Comparison of ENCODE assay signal across 8 cellular contexts in the genomic region with DNA sequence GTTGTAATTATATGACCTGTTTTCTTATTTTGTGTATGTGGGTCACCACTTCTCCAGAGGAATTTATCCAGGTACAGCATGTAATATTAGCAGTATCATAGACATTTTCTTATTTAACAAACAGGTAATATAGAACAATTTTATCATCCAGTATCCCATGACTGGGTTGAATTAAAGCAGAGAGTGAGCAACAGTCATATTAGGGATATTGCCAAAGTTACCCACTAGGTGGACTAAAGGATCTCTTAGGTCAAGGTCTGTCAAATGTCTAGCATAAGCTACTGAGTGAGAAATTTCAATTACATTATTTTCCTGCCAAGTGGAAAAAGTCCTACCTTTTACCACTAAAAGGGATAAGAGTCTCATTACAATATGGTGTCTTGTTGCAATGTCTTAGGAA.
DNase-seq lines count a peak whose midpoint lies in the region; ATAC-seq and TF ChIP-seq lines count a peak whose summit lies in the region.

No MANE protein-coding gene starts in this region.

- H3K4me1 ChIP-seq in BE2C, result no peaks in the 10 kb centered on the region
- H3K4me1 ChIP-seq in CD4-positive, alpha-beta memory T cell (ENCODE audit: insufficient read depth, low read length), result no peaks in the 10 kb centered on the region

- H3K36me3 ChIP-seq in BE2C, result no peaks in the 10 kb centered on the region
- no peaks in the 10 kb centered on the region for H3K36me3 ChIP-seq in CD4-positive, alpha-beta memory T cell (ENCODE audit: insufficient read depth, low read length)

- no peak overlapping the region for H3K4me3 ChIP-seq in BE2C (ENCODE audit: low read depth, low read length)
- H3K4me3 ChIP-seq in CD4-positive, alpha-beta memory T cell (ENCODE audit: low read length in 2 of 2), result no peak overlapping the region

- DNase-seq in BE2C (no peak), NCI-H1092 (lab: John Stamatoyannopoulos, UW) (peak; percentile 37), astrocyte of the hippocampus (ENCODE audit: low read depth, low spot score) (peak; percentile 38), renal cortical epithelial cell (ENCODE audit: low read depth) (peak; percentile 64), natural killer cell (no peak)
- DNase-seq in stimulated activated CD4-positive, alpha-beta T cell treated with anti-CD3 and anti-CD28 coated beads, Interleukin-15, amount 100 ng/mL, for 24 hours, result no peak
- no peak for DNase-seq in CD4-positive, alpha-beta memory T cell

- TF ChIP-seq CTCF in BE2C (IDR thresholded peaks at IDR 0.05; ENCODE audit: low read depth, low read length) (peak; percentile 80), natural killer cell (IDR thresholded peaks at IDR 0.05) (no peak)

- no peaks in the 10 kb centered on the region for H3K27me3 ChIP-seq in BE2C
- H3K27me3 ChIP-seq in CD4-positive, alpha-beta memory T cell (ENCODE audit: insufficient read depth, low read length), result no peaks in the 10 kb centered on the region

- no peaks in the 10 kb centered on the region for H3K36me3 Mint-ChIP-seq in natural killer cell
- no peaks in the 10 kb centered on the region for H3K36me3 Mint-ChIP-seq in CD4-positive, alpha-beta memory T cell

- no peaks in the 10 kb centered on the region for H3K4me1 Mint-ChIP-seq in natural killer cell
- H3K4me1 Mint-ChIP-seq in CD4-positive, alpha-beta memory T cell, result no peaks in the 10 kb centered on the region

- ATAC-seq in GM19397 (IDR thresholded peaks at IDR 0.05; ENCODE audit: unreplicated experiment) (peak; percentile 71), natural killer cell (no peak)

- intact Hi-C loops in natural killer cell (cut with micrococcal nuclease), result no loop called here
- intact Hi-C loops in CD4-positive, alpha-beta memory T cell (cut with micrococcal nuclease), result no loop called here

- POLR2A ChIA-PET in CD4-positive, alpha-beta memory T cell (lab: Charles Lee; ENCODE audit: partially characterized antibody), result no interaction called here

- no peaks in the 10 kb centered on the region for H3K9me3 Mint-ChIP-seq in natural killer cell
- peaks cover 0 to 7% (median 0%) of the 10 kb centered on the region in 8 donors for H3K9me3 Mint-ChIP-seq in CD4-positive, alpha-beta memory T cell

- no peak overlapping the region for H3K27ac ChIP-seq in CD4-positive, alpha-beta memory T cell (ENCODE audit: low read depth, low read length)

- CTCF ChIA-PET in CD4-positive, alpha-beta memory T cell (lab: Charles Lee; ENCODE audit: partially characterized antibody), result no interaction called here

- no peak overlapping the region for H3K27ac Mint-ChIP-seq in natural killer cell
- no peak overlapping the region for H3K27ac Mint-ChIP-seq in CD4-positive, alpha-beta memory T cell

- no peaks in the 10 kb centered on the region for H3K9me3 ChIP-seq in BE2C
- no peaks in the 10 kb centered on the region for H3K9me3 ChIP-seq in CD4-positive, alpha-beta memory T cell (ENCODE audit: control insufficient read depth in 1 of 2, low read length in 2 of 2)

- no peak overlapping the region for H3K4me3 Mint-ChIP-seq in natural killer cell
- H3K4me3 Mint-ChIP-seq in CD4-positive, alpha-beta memory T cell, result no peak overlapping the region

- no peaks in the 10 kb centered on the region for H3K27me3 Mint-ChIP-seq in natural killer cell (ENCODE audit: low read depth in 2 of 2)
- peaks cover 0 to 2% of the 10 kb centered on the region in 2 donors for H3K27me3 Mint-ChIP-seq in CD4-positive, alpha-beta memory T cell

Comparison
In these comparisons a context has a peak if more than half of its experiments do, and no peak if none do; other contexts are left out.
1. DNase-seq: peak in NCI-H1092 (single experiment), astrocyte of the hippocampus (single experiment) and renal cortical epithelial cell (single experiment); none in BE2C (single experiment), natural killer cell (single experiment), stimulated activated CD4-positive, alpha-beta T cell treated with anti-CD3 and anti-CD28 coated beads, Interleukin-15, amount 100 ng/mL, for 24 hours (single experiment) and CD4-positive, alpha-beta memory T cell (0 of 5).